10 cellular contexts compared by ENCODE assay signal in the genomic region with DNA sequence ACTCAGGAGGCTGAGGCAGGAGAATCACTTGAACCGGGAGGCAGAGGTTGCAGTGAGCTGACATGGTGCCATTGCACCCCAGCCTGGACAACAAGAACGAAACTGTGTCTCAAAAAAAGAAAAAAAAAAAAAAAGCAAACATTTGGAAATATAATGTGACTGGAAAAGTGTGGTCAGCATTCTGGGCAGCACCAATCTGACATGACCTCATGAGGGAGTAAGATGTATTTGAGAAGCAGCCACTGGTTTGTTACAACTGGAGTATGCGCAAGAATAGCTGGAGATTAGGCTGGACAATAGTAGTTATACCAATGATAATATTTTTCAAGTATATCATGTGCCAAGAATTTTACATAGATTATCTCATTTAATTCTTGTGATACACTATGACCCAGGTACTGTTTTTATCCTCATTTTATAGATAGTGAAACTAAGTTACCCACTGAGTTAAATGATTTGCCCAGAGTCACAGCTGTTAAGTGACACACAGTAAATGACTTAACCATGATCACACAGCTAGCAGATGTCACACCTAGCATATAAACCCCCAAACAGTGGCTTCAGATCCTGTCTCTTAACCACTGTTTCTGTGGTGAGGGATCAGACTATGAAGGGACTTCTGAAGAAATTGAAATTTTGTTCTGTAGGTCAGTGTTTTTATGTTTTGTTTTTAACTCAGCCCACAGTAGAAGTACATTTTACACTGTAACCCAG. TPM values are rescaled to one million over a fixed set of nuclear protein-coding genes. Genes with fewer than 3 reads are reported as not detected.
DNase-seq lines count a peak whose midpoint lies in the region; ATAC-seq and TF ChIP-seq lines count a peak whose summit lies in the region.
"Had no signal": no experiment of that assay in that cellular context is flagged by ENCODE, and none has a peak within 500 bp of the region (broad histone marks: within the 10 kb centered on the region; RNA-seq: fewer than 3 reads in every experiment).

No MANE protein-coding gene starts in this region.

- peaks cover 20% of the 10 kb centered on the region for H3K4me1 Mint-ChIP-seq in activated T-helper 1 cell treated with anti-CD3 and anti-CD28 coated beads, Interleukin-12 subunit alpha, Interleukin-12 subunit beta, Interleukin-2, Interleukin-4 antibody, amounts not matched to agents 30 ng/mL and 10 ng/mL and 1 ng/mL, durations not matched to agents 14 hours and 24 hours and 36 hours (ENCODE audit: low read depth)

- H3K27me3 Mint-ChIP-seq in activated T-helper 1 cell treated with anti-CD3 and anti-CD28 coated beads, Interleukin-12 subunit alpha, Interleukin-12 subunit beta, Interleukin-2, Interleukin-4 antibody, amounts not matched to agents 30 ng/mL and 10 ng/mL and 1 ng/mL, durations not matched to agents 14 hours and 24 hours and 36 hours (ENCODE audit: insufficient read depth), result peaks cover under 1% of the 10 kb centered on the region
- H3K27me3 Mint-ChIP-seq: activated naive CD8-positive, alpha-beta T cell; T-cell had no signal

- no peak overlapping the region for H3K4me3 Mint-ChIP-seq in activated T-helper 1 cell treated with anti-CD3 and anti-CD28 coated beads, Interleukin-12 subunit alpha, Interleukin-12 subunit beta, Interleukin-2, Interleukin-4 antibody, amounts not matched to agents 30 ng/mL and 10 ng/mL and 1 ng/mL, durations not matched to agents 14 hours and 24 hours and 36 hours
- H3K4me3 Mint-ChIP-seq: activated naive CD8-positive, alpha-beta T cell; T-cell had no signal

- intact Hi-C loops in activated T-helper 1 cell treated with anti-CD3 and anti-CD28 coated beads, Interleukin-12 subunit alpha, Interleukin-12 subunit beta, Interleukin-2, Interleukin-4 antibody, amounts not matched to agents 30 ng/mL and 10 ng/mL and 1 ng/mL, durations not matched to agents 14 hours and 24 hours and 36 hours (cut with micrococcal nuclease), result no loop called here

- H3K36me3 Mint-ChIP-seq in activated T-helper 1 cell treated with anti-CD3 and anti-CD28 coated beads, Interleukin-12 subunit alpha, Interleukin-12 subunit beta, Interleukin-2, Interleukin-4 antibody, amounts not matched to agents 30 ng/mL and 10 ng/mL and 1 ng/mL, durations not matched to agents 14 hours and 24 hours and 36 hours (ENCODE audit: low read depth), result no peaks in the 10 kb centered on the region
- H3K36me3 Mint-ChIP-seq: activated naive CD8-positive, alpha-beta T cell; T-cell had no signal

- DNase-seq in adipocyte (ENCODE audit: low read depth), result no peak
- no peak for DNase-seq in putamen (ENCODE audit: low spot score)
- no peak for DNase-seq in suprapubic skin (ENCODE audit: low spot score in 2 of 2)
- no peak for DNase-seq in activated T-helper 1 cell treated with anti-CD3 and anti-CD28 coated beads, Interleukin-12 subunit alpha, Interleukin-12 subunit beta, Interleukin-2, Interleukin-4 antibody, amounts not matched to agents 30 ng/mL and 10 ng/mL and 1 ng/mL, durations not matched to agents 14 hours and 24 hours and 36 hours (ENCODE audit: low spot score)
- DNase-seq: T-cell had no signal

- H3K9me3 Mint-ChIP-seq in activated T-helper 1 cell treated with anti-CD3 and anti-CD28 coated beads, Interleukin-12 subunit alpha, Interleukin-12 subunit beta, Interleukin-2, Interleukin-4 antibody, amounts not matched to agents 30 ng/mL and 10 ng/mL and 1 ng/mL, durations not matched to agents 14 hours and 24 hours and 36 hours, result no peaks in the 10 kb centered on the region
- H3K9me3 Mint-ChIP-seq: T-cell had no signal

- peak overlapping the region; percentile 27 for H3K9ac ChIP-seq in adipocyte (ENCODE audit: low read length)

- H3K4me1 ChIP-seq in adipocyte (ENCODE audit: control insufficient read depth, insufficient read depth, low read length) (peaks cover 11% of the 10 kb centered on the region), neutrophil (ENCODE audit: control insufficient read depth in 1 of 2, insufficient read depth in 1 of 2, low read depth in 1 of 2, low read length in 1 of 2) (peaks cover 43 to 51% of the 10 kb centered on the region in 2 experiments), suprapubic skin (peaks cover 7% of the 10 kb centered on the region)

- H3K27me3 ChIP-seq in adipocyte (replicated peaks; ENCODE audit: control insufficient read depth, insufficient read depth, low read length), result no peaks in the 10 kb centered on the region
- H3K27me3 ChIP-seq in neutrophil, result no peaks in the 10 kb centered on the region
- no peaks in the 10 kb centered on the region for H3K27me3 ChIP-seq in suprapubic skin

- ATAC-seq in GM18907 (IDR thresholded peaks at IDR 0.05; ENCODE audit: unreplicated experiment) (peak; percentile 81), HG02610 (IDR thresholded peaks at IDR 0.05; ENCODE audit: unreplicated experiment) (peak; percentile 67), HG03571 (IDR thresholded peaks at IDR 0.05; ENCODE audit: unreplicated experiment) (no peak)

- TF ChIP-seq EP300 in suprapubic skin (IDR thresholded peaks at IDR 0.05), result no peak

- no peaks in the 10 kb centered on the region for H3K36me3 ChIP-seq in adipocyte (ENCODE audit: control insufficient read depth, insufficient read depth, low read length, severe bottlenecking)
- H3K36me3 ChIP-seq in neutrophil, result no peaks in the 10 kb centered on the region
- H3K36me3 ChIP-seq in suprapubic skin, result no peaks in the 10 kb centered on the region

- peak overlapping the region; percentile 68 for H3K27ac ChIP-seq in neutrophil
- H3K27ac ChIP-seq in suprapubic skin, result no peak overlapping the region

- H3K27ac Mint-ChIP-seq in activated T-helper 1 cell treated with anti-CD3 and anti-CD28 coated beads, Interleukin-12 subunit alpha, Interleukin-12 subunit beta, Interleukin-2, Interleukin-4 antibody, amounts not matched to agents 30 ng/mL and 10 ng/mL and 1 ng/mL, durations not matched to agents 14 hours and 24 hours and 36 hours, result no peak overlapping the region
- H3K27ac Mint-ChIP-seq: activated naive CD8-positive, alpha-beta T cell; T-cell had no signal

- 82% methylated on average over 3 of the region's 3 CpGs for WGBS in suprapubic skin

- H3K4me3 ChIP-seq in adipocyte (ENCODE audit: low read length) (no peak overlapping the region), neutrophil (ENCODE audit: low read depth in 1 of 2, low read length in 1 of 2) (no peak overlapping the region), suprapubic skin (no peak overlapping the region)

- H3K9me3 ChIP-seq in adipocyte (ENCODE audit: control insufficient read depth, low read length) (no peaks in the 10 kb centered on the region), neutrophil (no peaks in the 10 kb centered on the region), suprapubic skin (no peaks in the 10 kb centered on the region)

- no peak for TF ChIP-seq POLR2A in suprapubic skin (IDR thresholded peaks at IDR 0.05)

- TF ChIP-seq CTCF in neutrophil (IDR thresholded peaks at IDR 0.05) (no peak), suprapubic skin (IDR thresholded peaks at IDR 0.05) (no peak)

RNA-seq across cellular contexts. Expression of gene MCU, which starts 11.1 kb away (rescaled TPM):
- total RNA-seq in suprapubic skin, result 10 to 100 TPM; 28.3 to 31.7 (median 29.7) TPM
- 12.6 and 17.5 TPM in 2 replicates for total RNA-seq in activated T-helper 1 cell treated with anti-CD3 and anti-CD28 coated beads, Interleukin-12 subunit alpha, Interleukin-12 subunit beta, Interleukin-2, Interleukin-4 antibody, amounts not matched to agents 30 ng/mL and 10 ng/mL and 1 ng/mL, durations not matched to agents 14 hours and 24 hours and 36 hours
